Comparison of ENCODE assay signal across 10 cellular contexts in genomic region chr1:167904641-167905040, GRCh38. TPM values are rescaled to one million over a fixed set of nuclear protein-coding genes. Genes with fewer than 3 reads are reported as not detected.
DNase-seq lines count a peak whose midpoint lies in the region; ATAC-seq, FAIRE-seq and TF ChIP-seq lines count a peak whose summit lies in the region.
"Had no signal": no experiment of that assay in that cellular context is flagged by ENCODE, and none has a peak within 500 bp of the region (broad histone marks: within the 10 kb centered on the region; RNA-seq: fewer than 3 reads in every experiment).

No MANE protein-coding gene starts in this region.

- no peak for TF ChIP-seq CTCF in cardiac fibroblast (IDR thresholded peaks at IDR 0.05; ENCODE audit: low read depth, low read length)
- TF ChIP-seq CTCF in mucosa of descending colon (IDR thresholded peaks at IDR 0.05), result no peak
- TF ChIP-seq CTCF in dorsolateral prefrontal cortex (IDR thresholded peaks at IDR 0.05 in 54 of 56, conservative IDR thresholded peaks at IDR 0.05 in 2 of 56; ENCODE audit: low read depth in 1 of 56, partially characterized antibody in 56 of 56), result no peak

- H3K4me1 ChIP-seq in mucosa of descending colon (ENCODE audit: low read depth), result no peaks in the 10 kb centered on the region

- H3K4me3 ChIP-seq in cardiac fibroblast (replicated peaks in 1 of 2; ENCODE audit: low read depth in 2 of 2, low read length in 2 of 2) (no peak overlapping the region), mucosa of descending colon (no peak overlapping the region), dorsolateral prefrontal cortex (no peak overlapping the region)

- intact Hi-C loops in mucosa of descending colon (cut with DNase I, micrococcal nuclease), result no loop called here
- intact Hi-C loops in dorsolateral prefrontal cortex (cut with DNase I), result no loop called here

- no peaks in the 10 kb centered on the region for H3K27me3 ChIP-seq in dorsolateral prefrontal cortex

- DNase-seq in DMS53 treated with DMSO at 0.1 percent for 48 hours (lab: John Stamatoyannopoulos, UW; ENCODE audit: unreplicated experiment) (peak; percentile 93), NCI-H187 treated with DMSO at 0.1 percent for 48 hours (lab: John Stamatoyannopoulos, UW) (peak; percentile 91), cardiac fibroblast (ENCODE audit: low read depth in 2 of 2) (peak; percentile 54 to 62), mucosa of descending colon (no peak), frontal cortex (ENCODE audit: low spot score in 2 of 2) (no peak), dorsolateral prefrontal cortex (no peak)
- DNase-seq in activated CD4-positive, alpha-beta T cell treated with anti-CD3 and anti-CD28 coated beads for 48 hours, result no peak
- DNase-seq: naive thymus-derived CD8-positive, alpha-beta T cell had no signal

- ATAC-seq in mucosa of descending colon (peak; percentile 33), HG02610 (IDR thresholded peaks at IDR 0.05; ENCODE audit: unreplicated experiment) (no peak)
- ATAC-seq: naive thymus-derived CD8-positive, alpha-beta T cell had no signal

- peak overlapping the region in 2 of 59 donors; percentile 5 to 39 for H3K27ac ChIP-seq in dorsolateral prefrontal cortex
- H3K27ac ChIP-seq: RWPE1 had no signal

- H3K36me3 ChIP-seq in mucosa of descending colon (ENCODE audit: low read depth), result no peaks in the 10 kb centered on the region

- no peak for FAIRE-seq in frontal cortex (lab: Jason Lieb, UNC)

- H3K9me3 ChIP-seq in mucosa of descending colon, result peaks cover 1% of the 10 kb centered on the region

RNA-seq across cellular contexts. Expression of gene ADCY10, which starts 9.3 kb away (rescaled TPM):
- under 1 TPM; 0.07 to 0.49 (median 0.28) TPM for total RNA-seq in mucosa of descending colon
- 0.41 TPM for total RNA-seq in frontal cortex
- 1 to 10 TPM in 107 of 120 experiments, under 1 TPM in 13; 0.29 to 8.2 (median 2.1) TPM for total RNA-seq in dorsolateral prefrontal cortex

RNA-seq across cellular contexts. Expression of gene DCAF6, which starts 31.8 kb away (rescaled TPM):
- total RNA-seq in mucosa of descending colon, result 10 to 100 TPM; 57.1 to 71.7 (median 62.2) TPM
- total RNA-seq in frontal cortex, result 73.4 TPM
- total RNA-seq in dorsolateral prefrontal cortex, result 100 to 1,000 TPM in 61 of 120 experiments, 10 to 100 TPM in 59; 42.0 to 151 (median 100) TPM

RNA-seq across cellular contexts. Expression of gene MPC2, which starts 32.2 kb away (rescaled TPM):
- 100 to 1,000 TPM in 2 of 3 donors, 10 to 100 TPM in 1; 95.5 to 163 (median 134) TPM for total RNA-seq in mucosa of descending colon
- total RNA-seq in frontal cortex, result 62.8 TPM
- total RNA-seq in dorsolateral prefrontal cortex, result 100 to 1,000 TPM in 10 of 120 experiments, 10 to 100 TPM in 110; 40.6 to 121 (median 76.7) TPM

Comparison
In these comparisons a context has a peak if more than half of its experiments do, and no peak if none do; other contexts are left out.
1. DNase-seq: peak in DMS53 treated with DMSO at 0.1 percent for 48 hours (single experiment), NCI-H187 treated with DMSO at 0.1 percent for 48 hours (single experiment) and cardiac fibroblast (2 of 2); none in mucosa of descending colon (0 of 3), frontal cortex (0 of 2), activated CD4-positive, alpha-beta T cell treated with anti-CD3 and anti-CD28 coated beads for 48 hours (single experiment) and dorsolateral prefrontal cortex (0 of 10).